7 cellular contexts compared by ENCODE assay signal in genomic region chr4:83535520-83535944, GRCh38. TPM values are rescaled to one million over a fixed set of nuclear protein-coding genes. Genes with fewer than 3 reads are reported as not detected.
A peak's percentile ranks its signal among the peaks of the same experiment; 100 is the strongest.
DNase-seq lines count a peak whose midpoint lies in the region; ATAC-seq and TF ChIP-seq lines count a peak whose summit lies in the region.

No MANE protein-coding gene starts in this region.

- H3K36me3 ChIP-seq in endocrine pancreas (ENCODE audit: control insufficient read depth, insufficient read depth, low read length), result no peaks in the 10 kb centered on the region

- H3K4me1 Mint-ChIP-seq in stimulated activated naive CD8-positive, alpha-beta T cell treated with anti-CD3 and anti-CD28 coated beads, Interleukin-15, amount 100 ng/mL, for 72 hours, result peaks cover 24% of the 10 kb centered on the region

- H3K4me3 ChIP-seq in endocrine pancreas (ENCODE audit: control insufficient read depth, insufficient read depth, low read length), result peak overlapping the region; percentile 68

- peak overlapping the region; percentile 1 to 77 for H3K27ac Mint-ChIP-seq in stimulated activated naive CD8-positive, alpha-beta T cell treated with anti-CD3 and anti-CD28 coated beads, Interleukin-15, amount 100 ng/mL, for 72 hours

- no peaks in the 10 kb centered on the region for H3K27me3 ChIP-seq in endocrine pancreas (ENCODE audit: control insufficient read depth, insufficient read depth, low read length)

- H3K9me3 ChIP-seq in endocrine pancreas (ENCODE audit: control insufficient read depth, low read length), result no peaks in the 10 kb centered on the region

- no peak for TF ChIP-seq CTCF in GM13977 (IDR thresholded peaks at IDR 0.05; ENCODE audit: extremely low read depth, insufficient read depth, missing control alignments)

- DNase-seq in GM13977 (ENCODE audit: low spot score) (peak; percentile 31), NCI-H2029 treated with DMSO at 0.1 percent for 48 hours (lab: John Stamatoyannopoulos, UW) (peak; percentile 7), mucosa of gallbladder (ENCODE audit: low spot score) (peak; percentile 45)
- peak; percentile 35 to 56 for DNase-seq in activated CD4-positive, alpha-beta T cell treated with anti-CD3 and anti-CD28 coated beads, Interleukin-2, amount 50 U/mL, for 48 hours
- DNase-seq in stimulated activated naive CD8-positive, alpha-beta T cell treated with anti-CD3 and anti-CD28 coated beads, Interleukin-15, amount 100 ng/mL, for 72 hours, result peak in 1 of 2 donors; percentile 37

- no peaks in the 10 kb centered on the region for H3K9me3 Mint-ChIP-seq in stimulated activated naive CD8-positive, alpha-beta T cell treated with anti-CD3 and anti-CD28 coated beads, Interleukin-15, amount 100 ng/mL, for 72 hours

- ATAC-seq in HG02642 (IDR thresholded peaks at IDR 0.05; ENCODE audit: poor library complexity, unreplicated experiment), result peak; percentile 37
- peak; percentile 62 for ATAC-seq in stimulated activated naive CD8-positive, alpha-beta T cell treated with anti-CD3 and anti-CD28 coated beads, Interleukin-15, amount 100 ng/mL, for 72 hours

- H3K4me1 ChIP-seq in endocrine pancreas (ENCODE audit: control insufficient read depth, insufficient read depth, low read length), result no peaks in the 10 kb centered on the region

- peak overlapping the region; percentile 80 to 93 for H3K4me3 Mint-ChIP-seq in stimulated activated naive CD8-positive, alpha-beta T cell treated with anti-CD3 and anti-CD28 coated beads, Interleukin-15, amount 100 ng/mL, for 72 hours

- in situ Hi-C loops in GM13977 (cut with MboI; ENCODE audit: low pct_unique_long_range_greater_than_20kb, low sequenced_read_pairs, unreplicated experiment), result no loop called here

- H3K9ac ChIP-seq in endocrine pancreas (ENCODE audit: control insufficient read depth, insufficient read depth, low read length), result peak overlapping the region; percentile 65

- peaks cover 31% of the 10 kb centered on the region for H3K27me3 Mint-ChIP-seq in stimulated activated naive CD8-positive, alpha-beta T cell treated with anti-CD3 and anti-CD28 coated beads, Interleukin-15, amount 100 ng/mL, for 72 hours

RNA-seq across cellular contexts. Expression of gene GPAT3, which starts 0.4 kb away (rescaled TPM):
- 11.2 TPM for total RNA-seq in mucosa of gallbladder

RNA-seq across cellular contexts. Expression of gene ABRAXAS1, which starts 50.6 kb away (rescaled TPM):
- 15.5 TPM for total RNA-seq in mucosa of gallbladder
